In genomic region chr14:68506021-68506644, GRCh38 we compare ENCODE assay signal across 8 cellular contexts.
A peak's percentile ranks its signal among the peaks of the same experiment; 100 is the strongest.
DNase-seq lines count a peak whose midpoint lies in the region; ATAC-seq and TF ChIP-seq lines count a peak whose summit lies in the region.

No MANE protein-coding gene starts in this region.

- H3K36me3 ChIP-seq in OCI-LY7 (ENCODE audit: insufficient read depth, low read length) (no peaks in the 10 kb centered on the region), thoracic aorta (no peaks in the 10 kb centered on the region)

- BruUV-seq in OCI-LY7 (replicated peaks; lab: Mats Ljungman, UMichigan) = no TSS peak

- H3K27ac Mint-ChIP-seq in activated naive CD4-positive, alpha-beta T cell treated with anti-CD3 and anti-CD28 coated beads, Interleukin-2, amount 10 ng/mL, durations not matched to agents 7 days and 5 days = peak overlapping the region; percentile 24

- peaks cover 16% of the 10 kb centered on the region for H3K27me3 Mint-ChIP-seq in activated naive CD4-positive, alpha-beta T cell treated with anti-CD3 and anti-CD28 coated beads, Interleukin-2, amount 10 ng/mL, durations not matched to agents 7 days and 5 days

- ATAC-seq in foreskin keratinocyte (peak; percentile 80), thoracic aorta (ENCODE audit: insufficient number of reproducible peaks, low FRiP score, low read depth) (no peak), HG02973 (IDR thresholded peaks at IDR 0.05; ENCODE audit: unreplicated experiment) (no peak), GM21825 (IDR thresholded peaks at IDR 0.05; ENCODE audit: unreplicated experiment) (no peak)

- H3K4me1 Mint-ChIP-seq in activated naive CD4-positive, alpha-beta T cell treated with anti-CD3 and anti-CD28 coated beads, Interleukin-2, amount 10 ng/mL, durations not matched to agents 7 days and 5 days = peaks cover 36% of the 10 kb centered on the region

- no peak for TF ChIP-seq CTCF in OCI-LY7 (conservative IDR thresholded peaks at IDR 0.05; ENCODE audit: low read length)
- no peak for TF ChIP-seq CTCF in foreskin keratinocyte (conservative IDR thresholded peaks at IDR 0.05)
- no peak for TF ChIP-seq CTCF in thoracic aorta (IDR thresholded peaks at IDR 0.05)

- H3K9me3 Mint-ChIP-seq in activated naive CD4-positive, alpha-beta T cell treated with anti-CD3 and anti-CD28 coated beads, Interleukin-2, amount 10 ng/mL, durations not matched to agents 7 days and 5 days = no peaks in the 10 kb centered on the region

- intact Hi-C loops in OCI-LY7 (cut with micrococcal nuclease; ENCODE audit: unreplicated experiment) = loop anchor here (2.0 to 5.0 kb wide), 5 partner anchors 129 to 254 kb away; no protein-coding TSS in a partner anchor

- no peaks in the 10 kb centered on the region for H3K36me3 Mint-ChIP-seq in activated naive CD4-positive, alpha-beta T cell treated with anti-CD3 and anti-CD28 coated beads, Interleukin-2, amount 10 ng/mL, durations not matched to agents 7 days and 5 days

- no peaks in the 10 kb centered on the region for H3K79me2 ChIP-seq in OCI-LY7 (ENCODE audit: insufficient read depth, low read depth, low read length)

- H3K4me1 ChIP-seq in OCI-LY7 (ENCODE audit: insufficient read depth, low read length, poor library complexity, severe bottlenecking) (peaks cover 55% of the 10 kb centered on the region), foreskin keratinocyte (peaks cover 15% of the 10 kb centered on the region), thoracic aorta (ENCODE audit: control insufficient read depth in 1 of 2, low read depth in 2 of 2) (peaks cover 11 to 45% of the 10 kb centered on the region in 2 donors)

- H3K27ac ChIP-seq in OCI-LY7 (ENCODE audit: low read depth, low read length, poor library complexity, severe bottlenecking) (peak overlapping the region; percentile 86), foreskin keratinocyte (peak overlapping the region; percentile 64), thoracic aorta (peak overlapping the region in 1 of 2 donors; percentile 43)

- no peaks in the 10 kb centered on the region for H3K27me3 ChIP-seq in foreskin keratinocyte
- no peaks in the 10 kb centered on the region for H3K27me3 ChIP-seq in thoracic aorta (replicated peaks; ENCODE audit: insufficient read depth)

- H3K4me3 ChIP-seq in OCI-LY7 (ENCODE audit: low read depth, low read length, poor library complexity, severe bottlenecking) (peak overlapping the region; percentile 17), thoracic aorta (peak overlapping the region; percentile 12)

- POLR2A ChIA-PET in OCI-LY7 (lab: Charles Lee) = interaction anchor here (0.6 to 6.3 kb wide), 16 partner anchors 7 to 309 kb away, joined by 3 to 55 read pairs (median 4); no protein-coding TSS in a partner anchor

- H2AFZ ChIP-seq in OCI-LY7 (ENCODE audit: low read length) = peak overlapping the region; percentile 84

- CTCF ChIA-PET in activated naive CD4-positive, alpha-beta T cell treated with anti-CD3 and anti-CD28 coated beads, Interleukin-2, amount 10 ng/mL, durations not matched to agents 7 days and 5 days (lab: Charles Lee) = no interaction called here
- CTCF ChIA-PET in OCI-LY7 (lab: Charles Lee; ENCODE audit: unreplicated experiment) = interaction anchor here (0.6 to 1.8 kb wide), 3 partner anchors 13 to 179 kb away, joined by 4 to 10 read pairs (median 7); no protein-coding TSS in a partner anchor

- no peaks in the 10 kb centered on the region for H3K9me2 ChIP-seq in OCI-LY7 (ENCODE audit: insufficient read depth, low read length)

- H3K9me3 ChIP-seq in OCI-LY7 (ENCODE audit: low read length) = no peaks in the 10 kb centered on the region
- H3K9me3 ChIP-seq in thoracic aorta = no peaks in the 10 kb centered on the region

- peak overlapping the region; percentile 68 for H3K4me2 ChIP-seq in OCI-LY7 (ENCODE audit: low read length)

- no peak overlapping the region for H3K4me3 Mint-ChIP-seq in activated naive CD4-positive, alpha-beta T cell treated with anti-CD3 and anti-CD28 coated beads, Interleukin-2, amount 10 ng/mL, durations not matched to agents 7 days and 5 days

- no peaks in the 10 kb centered on the region for H4K20me1 ChIP-seq in OCI-LY7 (ENCODE audit: insufficient read depth, low read length)

- DNase-seq in activated naive CD4-positive, alpha-beta T cell treated with anti-CD3 and anti-CD28 coated beads, Interleukin-2, amount 10 ng/mL, durations not matched to agents 7 days and 5 days = no peak
- DNase-seq in activated naive CD4-positive, alpha-beta T cell (lab: John Stamatoyannopoulos, UW) = no peak
- peak; percentile 32 for DNase-seq in OCI-LY7 (ENCODE audit: low spot score)
- peak; percentile 72 to 89 for DNase-seq in foreskin keratinocyte
- DNase-seq in thoracic aorta (ENCODE audit: low spot score) = no peak
- DNase-seq in HUDEP-2 (lab: John Stamatoyannopoulos, UW; ENCODE audit: unreplicated experiment in 76 of 76) = no peak

Comparison
In these comparisons a context has a peak if more than half of its experiments do, and no peak if none do; other contexts are left out.
1. DNase-seq: peak in OCI-LY7 (single experiment) and foreskin keratinocyte (2 of 2); none in activated naive CD4-positive, alpha-beta T cell treated with anti-CD3 and anti-CD28 coated beads, Interleukin-2, amount 10 ng/mL, durations not matched to agents 7 days and 5 days (single experiment), activated naive CD4-positive, alpha-beta T cell (0 of 4), thoracic aorta (single experiment) and HUDEP-2 (0 of 76).